ENCODE assay signal across 1 cellular context in the genomic region with DNA sequence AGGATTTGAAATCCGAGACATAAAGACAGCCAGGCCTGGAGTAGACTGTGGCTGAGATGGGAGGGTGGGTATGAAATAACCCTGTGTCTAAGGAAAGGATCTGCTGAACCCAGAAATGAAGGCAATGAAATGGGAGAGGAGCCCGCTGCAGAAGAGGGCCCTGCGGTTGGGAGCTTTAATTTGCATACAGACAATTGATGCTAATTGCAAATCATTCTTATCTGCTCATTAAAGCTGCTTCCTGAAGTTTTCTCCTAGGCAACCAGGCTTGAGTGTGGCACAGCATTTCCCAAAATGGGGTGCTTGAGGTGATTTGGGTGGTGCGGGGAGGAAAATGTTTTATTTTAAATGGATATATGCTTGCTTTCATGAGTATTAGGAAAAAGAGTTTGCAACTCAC.
TF ChIP-seq lines count a peak whose summit lies in the region.

No MANE protein-coding gene starts in this region.

TF ChIP-seq in GM12878, 131 proteins besides CTCF, POLR2A, EP300 and RAD21:
- no peak for TF ChIP-seq FOXM1 (IDR thresholded peaks at IDR 0.05; ENCODE audit: low read depth, low read length)
- TF ChIP-seq KAT2A (conservative IDR thresholded peaks at IDR 0.05; ENCODE audit: control insufficient read depth, low read depth, low read length) = no peak
- no peak for TF ChIP-seq RFX5 (IDR thresholded peaks at IDR 0.05; ENCODE audit: low read depth, low read length)
- TF ChIP-seq RAD51 (IDR thresholded peaks at IDR 0.05) = no peak
- no peak for TF ChIP-seq IKZF2 (IDR thresholded peaks at IDR 0.05)
- TF ChIP-seq FOXK2 (IDR thresholded peaks at IDR 0.05) = no peak
- TF ChIP-seq HDGF (IDR thresholded peaks at IDR 0.05) = no peak
- no peak for TF ChIP-seq BCL11A (IDR thresholded peaks at IDR 0.05; ENCODE audit: low read depth, low read length)
- no peak for TF ChIP-seq RBBP5 (conservative IDR thresholded peaks at IDR 0.05)
- no peak for TF ChIP-seq ATF7 (IDR thresholded peaks at IDR 0.05; ENCODE audit: low read depth)
- TF ChIP-seq YY1 (IDR thresholded peaks at IDR 0.05; ENCODE audit: low read depth, low read length) = no peak
- TF ChIP-seq NR2C2 (IDR thresholded peaks at IDR 0.05; ENCODE audit: borderline replicate concordance, control insufficient read depth, insufficient read length, low read depth) = no peak
- no peak for TF ChIP-seq POLR2AphosphoS5 (IDR thresholded peaks at IDR 0.05; ENCODE audit: low read length)
- TF ChIP-seq EZH2 (IDR thresholded peaks at IDR 0.05; ENCODE audit: borderline replicate concordance, control insufficient read depth, low read depth, low read length) = no peak
- no peak for TF ChIP-seq ZBED1 (IDR thresholded peaks at IDR 0.05; ENCODE audit: borderline replicate concordance)
- TF ChIP-seq, protein P1, sequence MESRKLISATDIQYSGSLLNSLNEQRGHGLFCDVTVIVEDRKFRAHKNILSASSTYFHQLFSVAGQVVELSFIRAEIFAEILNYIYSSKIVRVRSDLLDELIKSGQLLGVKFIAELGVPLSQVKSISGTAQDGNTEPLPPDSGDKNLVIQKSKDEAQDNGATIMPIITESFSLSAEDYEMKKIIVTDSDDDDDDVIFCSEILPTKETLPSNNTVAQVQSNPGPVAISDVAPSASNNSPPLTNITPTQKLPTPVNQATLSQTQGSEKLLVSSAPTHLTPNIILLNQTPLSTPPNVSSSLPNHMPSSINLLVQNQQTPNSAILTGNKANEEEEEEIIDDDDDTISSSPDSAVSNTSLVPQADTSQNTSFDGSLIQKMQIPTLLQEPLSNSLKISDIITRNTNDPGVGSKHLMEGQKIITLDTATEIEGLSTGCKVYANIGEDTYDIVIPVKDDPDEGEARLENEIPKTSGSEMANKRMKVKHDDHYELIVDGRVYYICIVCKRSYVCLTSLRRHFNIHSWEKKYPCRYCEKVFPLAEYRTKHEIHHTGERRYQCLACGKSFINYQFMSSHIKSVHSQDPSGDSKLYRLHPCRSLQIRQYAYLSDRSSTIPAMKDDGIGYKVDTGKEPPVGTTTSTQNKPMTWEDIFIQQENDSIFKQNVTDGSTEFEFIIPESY (IDR thresholded peaks at IDR 0.05) = no peak
- TF ChIP-seq SMARCA5 (IDR thresholded peaks at IDR 0.05) = no peak
